Comparison of ENCODE assay signal across 20 cellular contexts in the genomic region with DNA sequence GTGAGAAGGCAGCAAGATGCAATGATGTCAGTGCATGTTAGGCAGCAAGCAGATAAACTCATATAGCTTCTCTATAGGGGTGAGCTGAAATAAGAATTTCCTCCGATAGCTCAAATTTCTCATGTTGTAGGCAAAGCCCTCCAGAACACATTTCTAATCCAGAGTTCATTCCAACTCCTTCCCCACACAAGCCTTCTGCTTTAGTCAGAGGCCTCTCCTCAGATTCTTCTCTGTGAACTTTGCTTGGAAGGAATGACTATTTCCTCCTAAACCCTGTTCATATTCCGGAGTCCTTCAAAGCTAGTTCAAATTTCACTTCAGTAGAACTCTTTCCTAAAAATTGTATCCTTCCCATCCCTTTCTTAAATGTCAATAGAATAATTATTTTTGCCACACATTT.
DNase-seq lines count a peak whose midpoint lies in the region; ATAC-seq and TF ChIP-seq lines count a peak whose summit lies in the region.
"Had no signal": no experiment of that assay in that cellular context is flagged by ENCODE, and none has a peak within 500 bp of the region (broad histone marks: within the 10 kb centered on the region; RNA-seq: fewer than 3 reads in every experiment).

No MANE protein-coding gene starts in this region.

- in situ Hi-C loops in IMR-90 (cut with MboI; ENCODE audit: low sequenced_read_pairs), result no loop called here

- H3K9me3 ChIP-seq in BLaER1 (no peaks in the 10 kb centered on the region), IMR-90 (ENCODE audit: control insufficient read depth, insufficient read depth, low read length) (no peaks in the 10 kb centered on the region), parathyroid adenoma (ENCODE audit: control insufficient read depth, low read length) (no peaks in the 10 kb centered on the region)
- H3K9me3 ChIP-seq: right atrium auricular region had no signal

- H2AK9ac ChIP-seq in IMR-90 (replicated peaks; ENCODE audit: low read depth, low read length, poor library complexity), result no peak overlapping the region

- peak; percentile 88 for ATAC-seq in IMR-90 (ENCODE audit: low read depth)
- ATAC-seq in HG03521 (IDR thresholded peaks at IDR 0.05; ENCODE audit: unreplicated experiment), result no peak
- ATAC-seq: stimulated activated memory B cell treated with anti-CD40 and anti-IgM and Interleukin-4, amounts not matched to agents 10 μg/mL and 1 μg/mL and 100 μg/mL, for 72 hours had no signal

- peak overlapping the region; percentile 64; the same call in 1 of the 2 replicates for H2AK5ac ChIP-seq in IMR-90 (ENCODE audit: low read depth, low read length)

- peaks cover 2% of the 10 kb centered on the region for H3K79me2 ChIP-seq in parathyroid adenoma

- BruUV-seq in IMR-90 (replicated peaks; lab: Mats Ljungman, UMichigan), result no TSS peak

- peak overlapping the region; percentile 72; the same call in 1 of the 2 replicates for H2BK20ac ChIP-seq in IMR-90 (ENCODE audit: low read depth, low read length)

- no peak overlapping the region for H4K91ac ChIP-seq in IMR-90 (ENCODE audit: insufficient read depth, low read depth, low read length)

- H2AFZ ChIP-seq in IMR-90 (replicated peaks; ENCODE audit: low read length, poor library complexity) (no peak overlapping the region), parathyroid adenoma (peak overlapping the region; percentile 18)

- peak overlapping the region; percentile 20; the same call in 1 of the 2 replicates for H3K23ac ChIP-seq in IMR-90 (ENCODE audit: low read depth, low read length)

- no peak for TF ChIP-seq RAD21 in IMR-90 (IDR thresholded peaks at IDR 0.05; ENCODE audit: low read length)

- TF ChIP-seq CTCF in IMR-90 (conservative IDR thresholded peaks at IDR 0.05; ENCODE audit: low read depth, low read length) (no peak), choroid plexus epithelial cell (conservative IDR thresholded peaks at IDR 0.05; ENCODE audit: low read depth, low read length) (no peak), parathyroid adenoma (IDR thresholded peaks at IDR 0.05) (no peak)

- peak overlapping the region in 1 of 2 experiments; percentile 49; a peak in 2 of 4 replicates for H4K8ac ChIP-seq in IMR-90 (ENCODE audit: low read depth in 2 of 2, low read length in 2 of 2)

- POLR2A ChIA-PET in IMR-90 (lab: Charles Lee; ENCODE audit: unreplicated experiment), result no interaction called here

- H3K4me2 ChIP-seq in BLaER1 (peak overlapping the region; percentile 25), IMR-90 (ENCODE audit: low read depth, low read length) (peak overlapping the region; percentile 79; the same call in 1 of the 2 replicates), parathyroid adenoma (ENCODE audit: low read length) (no peak overlapping the region)

- no peak overlapping the region for H3K27ac ChIP-seq in BLaER1
- H3K27ac ChIP-seq in IMR-90 (ENCODE audit: insufficient read depth, low read length), result peak overlapping the region; percentile 37; the same call in 1 of the 2 replicates
- no peak overlapping the region for H3K27ac ChIP-seq in parathyroid adenoma
- H3K27ac ChIP-seq: coronary artery, right atrium auricular region had no signal

- TF ChIP-seq POLR2A in IMR-90 (IDR thresholded peaks at IDR 0.05; ENCODE audit: low read depth, low read length), result no peak

- intact Hi-C loops in IMR-90 (cut with micrococcal nuclease), result no loop called here

- H4K20me1 ChIP-seq in BLaER1 (no peaks in the 10 kb centered on the region), IMR-90 (ENCODE audit: insufficient read depth, low read length) (no peaks in the 10 kb centered on the region)

- peak overlapping the region; percentile 36; the same call in 1 of the 2 replicates for H3K4ac ChIP-seq in IMR-90 (ENCODE audit: low read depth, low read length)

- dilution Hi-C loops in IMR-90 (cut with HindIII; ENCODE audit: low sequenced_read_pairs, unreplicated experiment), result no loop called here

- no peak overlapping the region for H4K5ac ChIP-seq in IMR-90 (ENCODE audit: low read depth, low read length)

- H3K27me3 ChIP-seq in BLaER1 (no peaks in the 10 kb centered on the region), IMR-90 (ENCODE audit: control insufficient read depth, insufficient read depth, low read length) (no peaks in the 10 kb centered on the region), parathyroid adenoma (ENCODE audit: control insufficient read depth, insufficient read depth, low read length) (no peaks in the 10 kb centered on the region)
- H3K27me3 ChIP-seq: right atrium auricular region had no signal

- peak overlapping the region; percentile 68; the same call in 1 of the 2 replicates for H3K14ac ChIP-seq in IMR-90 (replicated peaks; ENCODE audit: low read depth, low read length)

- H3K9ac ChIP-seq in BLaER1 (no peak overlapping the region), IMR-90 (ENCODE audit: low read depth, low read length) (no peak overlapping the region), parathyroid adenoma (no peak overlapping the region)

- peak overlapping the region; percentile 88 for H2BK5ac ChIP-seq in IMR-90 (ENCODE audit: low read depth, low read length, poor library complexity, severe bottlenecking)

- peaks cover 5% of the 10 kb centered on the region; the same call in 1 of the 2 replicates for H3K9me1 ChIP-seq in IMR-90 (ENCODE audit: insufficient read depth, low read length)

- CTCF ChIA-PET in IMR-90 (lab: Yijun Ruan, JAX), result no interaction called here

- H2BK120ac ChIP-seq in IMR-90 (ENCODE audit: low read depth, low read length), result peak overlapping the region; percentile 70

- no peaks in the 10 kb centered on the region for H3K79me1 ChIP-seq in IMR-90 (ENCODE audit: low read depth in 1 of 2, low read length in 2 of 2)

- H3K18ac ChIP-seq in IMR-90 (ENCODE audit: low read depth, low read length), result peak overlapping the region; percentile 67; the same call in 1 of the 2 replicates

- H2BK15ac ChIP-seq in IMR-90 (ENCODE audit: low read depth, low read length), result peak overlapping the region; percentile 81; the same call in 1 of the 3 replicates

- DNase-seq in IMR-90, result peak; percentile 78
- DNase-seq in choroid plexus epithelial cell (ENCODE audit: low read depth), result peak; percentile 63
- DNase-seq in NCI-H345 (lab: John Stamatoyannopoulos, UW), result no peak
- DNase-seq in cerebellum (ENCODE audit: low spot score), result no peak
- DNase-seq in SHP77 treated with DMSO at 0.1 percent for 48 hours (lab: John Stamatoyannopoulos, UW), result no peak
- DNase-seq: activated T-cell treated with anti-CD3 and anti-CD28 coated beads, Interleukin-2, amount 50 U/mL, for 48 hours; COR-L47; H9; immature natural killer cell; NCI-H1417 treated with DMSO at 0.1 percent for 48 hours; NCI-H2107; NCI-H524; T1000 had no signal

- H3K36me3 ChIP-seq in BLaER1 (no peaks in the 10 kb centered on the region), IMR-90 (ENCODE audit: control insufficient read depth, insufficient read depth, low read length) (no peaks in the 10 kb centered on the region), parathyroid adenoma (ENCODE audit: control insufficient read depth, insufficient read depth, low read length) (no peaks in the 10 kb centered on the region)
- H3K36me3 ChIP-seq: right atrium auricular region had no signal

- WGBS in IMR-90 (ENCODE audit: extremely low coverage in 2 of 2, insufficient read length in 1 of 2), 2 experiments, result no CpG with 5 or more reads among the region's 2 CpGs

- no peak overlapping the region for H3K56ac ChIP-seq in IMR-90 (ENCODE audit: extremely low read depth, insufficient read depth, low read length)

- no peak overlapping the region for H3K4me3 ChIP-seq in BLaER1
- no peak overlapping the region for H3K4me3 ChIP-seq in IMR-90 (ENCODE audit: insufficient read depth, low read depth, low read length)
- H3K4me3 ChIP-seq in choroid plexus epithelial cell (ENCODE audit: low read depth, low read length), result no peak overlapping the region
- H3K4me3 ChIP-seq in parathyroid adenoma (ENCODE audit: low read depth, low read length), result no peak overlapping the region
- H3K4me3 ChIP-seq: coronary artery, lung, right atrium auricular region had no signal

- H3K4me1 ChIP-seq in BLaER1 (peaks cover 17% of the 10 kb centered on the region), IMR-90 (ENCODE audit: control insufficient read depth, insufficient read depth, low read length) (no peaks in the 10 kb centered on the region), parathyroid adenoma (peaks cover 27% of the 10 kb centered on the region)

TF ChIP-seq in IMR-90, 13 proteins besides CTCF, POLR2A, EP300 and RAD21:
- TF ChIP-seq FOS (IDR thresholded peaks at IDR 0.05; ENCODE audit: low read depth, low read length), result no peak
- no peak for TF ChIP-seq BHLHE40 (IDR thresholded peaks at IDR 0.05; ENCODE audit: low read depth, low read length)
- TF ChIP-seq RCOR1 (IDR thresholded peaks at IDR 0.05; ENCODE audit: insufficient replicate concordance, low read length), result no peak
- TF ChIP-seq MAFK (IDR thresholded peaks at IDR 0.05; ENCODE audit: low read depth, low read length), result no peak
- no peak for TF ChIP-seq MAZ (IDR thresholded peaks at IDR 0.05; ENCODE audit: borderline replicate concordance, low read depth, low read length)
- TF ChIP-seq, protein P1, sequence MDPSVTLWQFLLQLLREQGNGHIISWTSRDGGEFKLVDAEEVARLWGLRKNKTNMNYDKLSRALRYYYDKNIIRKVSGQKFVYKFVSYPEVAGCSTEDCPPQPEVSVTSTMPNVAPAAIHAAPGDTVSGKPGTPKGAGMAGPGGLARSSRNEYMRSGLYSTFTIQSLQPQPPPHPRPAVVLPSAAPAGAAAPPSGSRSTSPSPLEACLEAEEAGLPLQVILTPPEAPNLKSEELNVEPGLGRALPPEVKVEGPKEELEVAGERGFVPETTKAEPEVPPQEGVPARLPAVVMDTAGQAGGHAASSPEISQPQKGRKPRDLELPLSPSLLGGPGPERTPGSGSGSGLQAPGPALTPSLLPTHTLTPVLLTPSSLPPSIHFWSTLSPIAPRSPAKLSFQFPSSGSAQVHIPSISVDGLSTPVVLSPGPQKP (IDR thresholded peaks at IDR 0.05; ENCODE audit: borderline replicate concordance, low read depth, low read length), result no peak

Comparison
In these comparisons a context has a peak if more than half of its experiments do, and no peak if none do; other contexts are left out.
1. DNase-seq: peak in IMR-90 (single experiment) and choroid plexus epithelial cell (single experiment); none in NCI-H345 (single experiment), cerebellum (single experiment) and SHP77 treated with DMSO at 0.1 percent for 48 hours (single experiment).